1 cellular context compared by ENCODE assay signal in the genomic region with DNA sequence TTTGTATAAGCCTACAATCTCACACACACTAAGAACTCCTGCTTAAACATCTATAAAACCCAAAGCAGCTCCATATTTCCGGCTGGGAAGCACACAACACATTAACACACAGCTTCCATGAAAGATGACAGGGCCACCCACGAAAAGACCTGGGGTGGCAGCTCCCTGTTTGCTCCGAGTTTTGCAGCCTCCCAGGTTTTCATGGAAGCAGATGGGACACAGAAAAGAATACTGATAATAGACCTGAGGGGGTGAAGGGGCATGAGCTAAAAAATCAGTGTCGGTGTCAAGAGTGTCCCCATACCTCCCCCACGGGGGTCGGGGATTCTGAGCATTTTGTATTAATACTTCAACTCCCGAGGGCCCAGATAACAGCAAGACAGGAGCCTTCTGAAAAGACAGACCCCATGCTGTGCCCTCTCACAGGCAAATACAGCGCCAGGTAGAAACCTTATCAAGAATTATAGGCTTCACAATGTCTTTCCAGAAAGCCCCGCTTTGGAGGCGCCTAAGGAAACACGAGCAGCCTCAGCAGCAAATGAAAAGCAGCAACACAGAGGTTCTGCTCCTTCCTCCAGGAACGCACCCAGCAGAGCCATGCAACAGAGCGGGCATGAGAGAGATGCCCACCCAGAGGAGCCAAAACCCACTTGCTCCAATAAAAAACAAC.
TF ChIP-seq lines count a peak whose summit lies in the region.

No MANE protein-coding gene starts in this region.

TF ChIP-seq in SK-N-SH, 30 proteins besides CTCF, POLR2A, EP300 and RAD21:
- TF ChIP-seq TAF1 (IDR thresholded peaks at IDR 0.05; ENCODE audit: borderline replicate concordance, low read depth, low read length) (no peak), SIN3A (IDR thresholded peaks at IDR 0.05; ENCODE audit: borderline replicate concordance, low read depth, low read length) (no peak), ELF1 (IDR thresholded peaks at IDR 0.05) (no peak)
